In the genomic region with DNA sequence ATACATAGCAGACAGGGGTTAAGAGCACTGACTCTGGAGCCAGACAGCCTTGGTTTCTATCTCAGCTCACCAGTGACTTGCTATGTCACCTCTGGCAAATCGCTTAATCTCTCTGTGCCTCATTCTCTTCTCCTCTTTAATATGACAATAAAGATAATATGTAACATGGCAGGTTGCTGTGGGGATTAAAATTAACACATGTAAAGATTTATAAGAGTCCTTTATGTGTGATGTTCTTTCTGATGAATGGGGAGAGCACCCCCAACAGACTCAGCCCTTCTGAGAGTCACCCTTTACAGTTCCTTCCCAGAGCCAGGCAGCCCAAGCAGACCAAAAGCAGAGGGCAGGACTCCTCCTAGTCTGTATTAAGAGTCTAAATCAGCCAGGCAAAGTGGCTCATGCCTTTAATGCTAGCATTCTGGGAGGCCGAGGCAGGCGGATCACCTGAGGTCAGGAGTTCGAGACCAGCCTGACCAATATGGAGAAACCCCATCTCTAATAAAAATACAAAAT, we compare ENCODE assay signal across 23 cellular contexts.
DNase-seq lines count a peak whose midpoint lies in the region; ATAC-seq and TF ChIP-seq lines count a peak whose summit lies in the region.
"Had no signal": no experiment of that assay in that cellular context is flagged by ENCODE, and none has a peak within 500 bp of the region (broad histone marks: within the 10 kb centered on the region; RNA-seq: fewer than 3 reads in every experiment).

No MANE protein-coding gene starts in this region.

- peak overlapping the region; percentile 46 for H3K27ac Mint-ChIP-seq in activated T-cell treated with anti-CD3 and anti-CD28 coated beads, Interleukin-2, amount 50 U/mL, for 72 hours
- H3K27ac Mint-ChIP-seq in T-helper 17 cell (peak overlapping the region; percentile 49), mesothelial cell of epicardium (peak overlapping the region; percentile 89)
- H3K27ac Mint-ChIP-seq: stimulated activated naive CD8-positive, alpha-beta T cell treated with anti-CD3 and anti-CD28 coated beads, Interleukin-15, Interleukin-2, amounts not matched to agents 100 ng/mL and 50 ng/mL, for 24 hours; T-helper 1 cell treated with Interleukin-12 subunit alpha and Interleukin-12 subunit beta and Interleukin-4 antibody, amounts not matched to agents 30 μg/mL and 1 μg/mL, for 36 hours had no signal

- no peak for DNase-seq in activated T-cell treated with anti-CD3 and anti-CD28 coated beads, Interleukin-2, amount 50 U/mL, for 72 hours
- DNase-seq in activated T-cell treated with anti-CD3 and anti-CD28 coated beads for 4 hours (no peak), T-helper 17 cell (no peak), mesothelial cell of epicardium (ENCODE audit: low spot score in 2 of 2, unreplicated experiment in 2 of 2) (no peak), thyroid gland (no peak)
- no peak for DNase-seq in activated CD4-positive, alpha-beta T cell treated with anti-CD3 and anti-CD28 coated beads for 4 hours
- no peak for DNase-seq in activated CD4-positive, alpha-beta T cell treated with anti-CD3 and anti-CD28 coated beads, Interleukin-2, amount 50 U/mL, for 48 hours
- DNase-seq: activated CD4-positive, alpha-beta T cell treated with anti-CD3 and anti-CD28 coated beads, Interleukin-2, amount 50 U/mL, for 1 hour; activated T-cell treated with anti-CD3 and anti-CD28 coated beads, Interleukin-2, amount 50 U/mL, for 48 hours; effector memory CD4-positive, alpha-beta T cell; foreskin melanocyte; hippocampal formation; NCI-H1436 treated with DMSO at 0.1 percent for 48 hours; NCI-H510A treated with DMSO at 0.1 percent for 48 hours; NK-92 treated with Interleukin-12 subunit alpha and Interleukin-12 subunit beta, amount 100 ng/mL, for 24 hours; Peyer's patch; stimulated activated CD4-positive, alpha-beta T cell treated with anti-CD3 and anti-CD28 coated beads, Interleukin-4, amount 100 ng/mL, for 1 hour had no signal

- no peak overlapping the region for H3K4me3 ChIP-seq in thyroid gland (replicated peaks in 1 of 3)
- H3K4me3 ChIP-seq: BLaER1 treated with 17β-estradiol and CSF1 and Interleukin-3, amounts not matched to agents 10 nM and 100 nM; Peyer's patch; SJSA1 had no signal

- peaks cover 54 to 70% of the 10 kb centered on the region in 2 donors for H3K4me1 ChIP-seq in thyroid gland

- peaks cover 36% of the 10 kb centered on the region for H3K4me1 Mint-ChIP-seq in activated T-cell treated with anti-CD3 and anti-CD28 coated beads, Interleukin-2, amount 50 U/mL, for 72 hours (ENCODE audit: low read depth)
- peaks cover 25% of the 10 kb centered on the region for H3K4me1 Mint-ChIP-seq in T-helper 17 cell
- peaks cover 67% of the 10 kb centered on the region for H3K4me1 Mint-ChIP-seq in mesothelial cell of epicardium

- TF ChIP-seq CTCF in mesothelial cell of epicardium (IDR thresholded peaks at IDR 0.05; ENCODE audit: unreplicated experiment) (no peak), thyroid gland (IDR thresholded peaks at IDR 0.05) (no peak)

- no peaks in the 10 kb centered on the region for H3K27me3 Mint-ChIP-seq in activated T-cell treated with anti-CD3 and anti-CD28 coated beads, Interleukin-2, amount 50 U/mL, for 72 hours (ENCODE audit: low read depth)
- H3K27me3 Mint-ChIP-seq in T-helper 17 cell: no peaks in the 10 kb centered on the region
- H3K27me3 Mint-ChIP-seq in mesothelial cell of epicardium (ENCODE audit: low read depth): no peaks in the 10 kb centered on the region
- H3K27me3 Mint-ChIP-seq: stimulated activated naive CD8-positive, alpha-beta T cell treated with anti-CD3 and anti-CD28 coated beads, Interleukin-15, Interleukin-2, amounts not matched to agents 100 ng/mL and 50 ng/mL, for 24 hours had no signal

- no peak for TF ChIP-seq POLR2A in thyroid gland (IDR thresholded peaks at IDR 0.05)

- H3K9me3 Mint-ChIP-seq in activated T-cell treated with anti-CD3 and anti-CD28 coated beads, Interleukin-2, amount 50 U/mL, for 72 hours: no peaks in the 10 kb centered on the region
- H3K9me3 Mint-ChIP-seq in mesothelial cell of epicardium: no peaks in the 10 kb centered on the region
- H3K9me3 Mint-ChIP-seq: activated naive CD4-positive, alpha-beta T cell treated with anti-CD3 and anti-CD28 coated beads, Interleukin-2, amount 50 U/mL, for 72 hours; stimulated activated naive CD8-positive, alpha-beta T cell treated with anti-CD3 and anti-CD28 coated beads, Interleukin-15, Interleukin-2, amounts not matched to agents 100 ng/mL and 50 ng/mL, for 24 hours had no signal

- WGBS in thyroid gland, 2 donors: 95 to 96% methylated on average over 4 of the region's 4 CpGs

- peaks cover 6 to 27% of the 10 kb centered on the region in 2 donors for H3K36me3 Mint-ChIP-seq in activated T-cell treated with anti-CD3 and anti-CD28 coated beads, Interleukin-2, amount 50 U/mL, for 72 hours (ENCODE audit: insufficient read depth in 2 of 2)
- H3K36me3 Mint-ChIP-seq in T-helper 17 cell (ENCODE audit: low read depth): peaks cover 4% of the 10 kb centered on the region
- peaks cover 18% of the 10 kb centered on the region for H3K36me3 Mint-ChIP-seq in mesothelial cell of epicardium

- no peak for ATAC-seq in activated T-cell treated with anti-CD3 and anti-CD28 coated beads, Interleukin-2, amount 50 U/mL, for 72 hours (replicated peaks in 1 of 2)
- ATAC-seq in T-helper 17 cell (no peak), GM19467 (IDR thresholded peaks at IDR 0.05; ENCODE audit: unreplicated experiment) (no peak)
- ATAC-seq: activated naive CD4-positive, alpha-beta T cell treated with anti-CD3 and anti-CD28 coated beads, Interleukin-2, amount 50 U/mL, for 72 hours had no signal

- intact Hi-C loops in thyroid gland (cut with DNase I): no loop called here

- peaks cover 0 to under 1% of the 10 kb centered on the region in 2 donors for H3K36me3 ChIP-seq in thyroid gland

- peak overlapping the region; percentile 26 to 71 (median 43) for H3K27ac ChIP-seq in thyroid gland
- H3K27ac ChIP-seq: Peyer's patch, SJSA1 had no signal

- H3K9me3 ChIP-seq in T-helper 17 cell (ENCODE audit: control insufficient read depth, low read length, poor library complexity, severe bottlenecking): no peaks in the 10 kb centered on the region
- H3K9me3 ChIP-seq in thyroid gland: no peaks in the 10 kb centered on the region
- H3K9me3 ChIP-seq: BLaER1 treated with 17β-estradiol and CSF1 and Interleukin-3, amounts not matched to agents 10 nM and 100 nM; Peyer's patch; SJSA1 had no signal

- H3K27me3 ChIP-seq in thyroid gland: no peaks in the 10 kb centered on the region
- H3K27me3 ChIP-seq: BLaER1 treated with 17β-estradiol and CSF1 and Interleukin-3, amounts not matched to agents 10 nM and 100 nM; Peyer's patch; SJSA1 had no signal

- H3K4me3 Mint-ChIP-seq in activated T-cell treated with anti-CD3 and anti-CD28 coated beads, Interleukin-2, amount 50 U/mL, for 72 hours: no peak overlapping the region
- H3K4me3 Mint-ChIP-seq in T-helper 17 cell (no peak overlapping the region), mesothelial cell of epicardium (no peak overlapping the region)
- H3K4me3 Mint-ChIP-seq: stimulated activated naive CD8-positive, alpha-beta T cell treated with anti-CD3 and anti-CD28 coated beads, Interleukin-15, Interleukin-2, amounts not matched to agents 100 ng/mL and 50 ng/mL, for 24 hours; T-helper 1 cell treated with Interleukin-12 subunit alpha and Interleukin-12 subunit beta and Interleukin-4 antibody, amounts not matched to agents 30 μg/mL and 1 μg/mL, for 36 hours had no signal
